Comparison of ENCODE assay signal across 16 cellular contexts in genomic region chr3:112093180-112093522, GRCh38. TPM values are rescaled to one million over a fixed set of nuclear protein-coding genes. Genes with fewer than 3 reads are reported as not detected.
DNase-seq lines count a peak whose midpoint lies in the region; ATAC-seq, FAIRE-seq and TF ChIP-seq lines count a peak whose summit lies in the region.
"Had no signal": no experiment of that assay in that cellular context is flagged by ENCODE, and none has a peak within 500 bp of the region (broad histone marks: within the 10 kb centered on the region; RNA-seq: fewer than 3 reads in every experiment).

No MANE protein-coding gene starts in this region.

- no peak for ATAC-seq in activated naive CD8-positive, alpha-beta T cell treated with anti-CD3 and anti-CD28 coated beads, Interleukin-2, amount 50 U/mL, for 24 hours
- ATAC-seq in body of pancreas, result no peak

- H3K36me3 Mint-ChIP-seq in activated naive CD8-positive, alpha-beta T cell treated with anti-CD3 and anti-CD28 coated beads for 36 hours, result peaks cover 3% of the 10 kb centered on the region
- H3K36me3 Mint-ChIP-seq in activated naive CD8-positive, alpha-beta T cell treated with anti-CD3 and anti-CD28 coated beads, Interleukin-2, amount 50 U/mL, for 24 hours (ENCODE audit: low read depth), result no peaks in the 10 kb centered on the region
- peaks cover 13% of the 10 kb centered on the region for H3K36me3 Mint-ChIP-seq in mesothelial cell of epicardium

- H3K4me3 Mint-ChIP-seq in activated naive CD8-positive, alpha-beta T cell treated with anti-CD3 and anti-CD28 coated beads for 36 hours, result no peak overlapping the region
- no peak overlapping the region for H3K4me3 Mint-ChIP-seq in activated naive CD8-positive, alpha-beta T cell treated with anti-CD3 and anti-CD28 coated beads, Interleukin-2, amount 50 U/mL, for 24 hours
- no peak overlapping the region for H3K4me3 Mint-ChIP-seq in mesothelial cell of epicardium

- intact Hi-C loops in body of pancreas (cut with DNase I), result no loop called here
- intact Hi-C loops in thyroid gland (cut with DNase I), result no loop called here

- peaks cover 18% of the 10 kb centered on the region for H3K27me3 Mint-ChIP-seq in activated naive CD8-positive, alpha-beta T cell treated with anti-CD3 and anti-CD28 coated beads for 36 hours
- H3K27me3 Mint-ChIP-seq in activated naive CD8-positive, alpha-beta T cell treated with anti-CD3 and anti-CD28 coated beads, Interleukin-2, amount 50 U/mL, for 24 hours, result peaks cover 2% of the 10 kb centered on the region
- peaks cover 1% of the 10 kb centered on the region for H3K27me3 Mint-ChIP-seq in mesothelial cell of epicardium (ENCODE audit: low read depth)

- peaks cover 28% of the 10 kb centered on the region for H3K4me1 Mint-ChIP-seq in activated naive CD8-positive, alpha-beta T cell treated with anti-CD3 and anti-CD28 coated beads for 36 hours
- H3K4me1 Mint-ChIP-seq in activated naive CD8-positive, alpha-beta T cell treated with anti-CD3 and anti-CD28 coated beads, Interleukin-2, amount 50 U/mL, for 24 hours, result peaks cover 36% of the 10 kb centered on the region
- H3K4me1 Mint-ChIP-seq in mesothelial cell of epicardium, result peaks cover 33% of the 10 kb centered on the region

- DNase-seq in activated naive CD8-positive, alpha-beta T cell treated with anti-CD3 and anti-CD28 coated beads for 36 hours, result no peak
- DNase-seq in activated naive CD8-positive, alpha-beta T cell treated with anti-CD3 and anti-CD28 coated beads, Interleukin-2, amount 50 U/mL, for 24 hours, result no peak
- DNase-seq in body of pancreas (no peak), mesothelial cell of epicardium (ENCODE audit: low spot score in 2 of 2, unreplicated experiment in 2 of 2) (no peak), thyroid gland (no peak), iPS-NIHi7 (ENCODE audit: extremely low spot score) (no peak), D721Med (ENCODE audit: insufficient read length, low spot score) (no peak), NCI-H2196 (lab: John Stamatoyannopoulos, UW; ENCODE audit: unreplicated experiment) (no peak)
- DNase-seq: activated T-cell treated with anti-CD3 and anti-CD28 coated beads, Interleukin-2, amount 50 U/mL, for 1 hour; aorta; effector CD4-positive, alpha-beta T cell; NCI-H187 treated with DMSO at 0.1 percent for 48 hours; SK-N-SH had no signal

- TF ChIP-seq POLR2A in body of pancreas (IDR thresholded peaks at IDR 0.05) (no peak), thyroid gland (IDR thresholded peaks at IDR 0.05) (no peak)

- H3K36me3 ChIP-seq in body of pancreas (replicated peaks in 1 of 2; ENCODE audit: insufficient read depth in 1 of 2, low read depth in 2 of 2) (no peaks in the 10 kb centered on the region), thyroid gland (no peaks in the 10 kb centered on the region)

- H3K4me1 ChIP-seq in body of pancreas, result peaks cover 57% of the 10 kb centered on the region
- peaks cover 33 to 54% of the 10 kb centered on the region in 2 donors for H3K4me1 ChIP-seq in thyroid gland

- FAIRE-seq in D721Med (lab: Jason Lieb, UNC), result no peak
- FAIRE-seq: urothelium cell line had no signal

- H3K9me3 ChIP-seq in body of pancreas, result no peaks in the 10 kb centered on the region
- H3K9me3 ChIP-seq in thyroid gland, result no peaks in the 10 kb centered on the region
- H3K9me3 ChIP-seq: SK-N-SH had no signal

- H3K27ac ChIP-seq in body of pancreas (peak overlapping the region; percentile 57 to 94 (median 74)), thyroid gland (peak overlapping the region; percentile 68 to 86 (median 83))

- no peaks in the 10 kb centered on the region for H3K27me3 ChIP-seq in body of pancreas
- H3K27me3 ChIP-seq in thyroid gland, result no peaks in the 10 kb centered on the region

- H3K9me3 Mint-ChIP-seq in activated naive CD8-positive, alpha-beta T cell treated with anti-CD3 and anti-CD28 coated beads for 36 hours, result peaks cover under 1% of the 10 kb centered on the region
- H3K9me3 Mint-ChIP-seq in activated naive CD8-positive, alpha-beta T cell treated with anti-CD3 and anti-CD28 coated beads, Interleukin-2, amount 50 U/mL, for 24 hours, result no peaks in the 10 kb centered on the region
- H3K9me3 Mint-ChIP-seq in mesothelial cell of epicardium, result peaks cover 22% of the 10 kb centered on the region

- H3K4me3 ChIP-seq in body of pancreas (no peak overlapping the region), thyroid gland (replicated peaks in 1 of 3) (peak overlapping the region in 1 of 3 donors; percentile 2)

- TF ChIP-seq CTCF in body of pancreas (IDR thresholded peaks at IDR 0.05) (no peak), mesothelial cell of epicardium (IDR thresholded peaks at IDR 0.05; ENCODE audit: unreplicated experiment) (no peak), thyroid gland (IDR thresholded peaks at IDR 0.05) (no peak), D721Med (IDR thresholded peaks at IDR 0.05; ENCODE audit: insufficient read depth, missing control alignments) (no peak)

- H3K27ac Mint-ChIP-seq in activated naive CD8-positive, alpha-beta T cell treated with anti-CD3 and anti-CD28 coated beads for 36 hours, result peak overlapping the region; percentile 12
- H3K27ac Mint-ChIP-seq in activated naive CD8-positive, alpha-beta T cell treated with anti-CD3 and anti-CD28 coated beads, Interleukin-2, amount 50 U/mL, for 24 hours, result no peak overlapping the region
- H3K27ac Mint-ChIP-seq in mesothelial cell of epicardium, result peak overlapping the region; percentile 73

RNA-seq across cellular contexts. Expression of gene C3orf52, which starts 7.0 kb away (rescaled TPM):
- 1 to 10 TPM; 3.4 to 4.5 TPM for total RNA-seq in activated naive CD8-positive, alpha-beta T cell treated with anti-CD3 and anti-CD28 coated beads for 36 hours
- 100 to 1,000 TPM in 1 of 2 donors, 10 to 100 TPM in 1; 71.2 to 129 TPM for total RNA-seq in body of pancreas
- 4.2 to 4.7 TPM (median 4.5 TPM) in 3 replicates for total RNA-seq in mesothelial cell of epicardium
- total RNA-seq in thyroid gland, result 10 to 100 TPM; 32.0 to 62.9 (median 45.9) TPM

RNA-seq across cellular contexts. Expression of gene GCSAM, which starts 39.9 kb away (rescaled TPM):
- total RNA-seq in activated naive CD8-positive, alpha-beta T cell treated with anti-CD3 and anti-CD28 coated beads for 36 hours, result 1 to 10 TPM; 7.5 to 8.5 TPM
- total RNA-seq in body of pancreas (not detected), mesothelial cell of epicardium (0.67 to 1.2 TPM (median 0.93 TPM) in 3 replicates), thyroid gland (under 1 TPM in 2 of 4 donors, not detected in 2; 0.33 to 0.40 TPM)
- total RNA-seq: glomerular endothelial cell, LHCN-M2 had no signal

RNA-seq across cellular contexts. Expression of gene TMPRSS7, which starts 58.6 kb away (rescaled TPM):
- total RNA-seq in activated naive CD8-positive, alpha-beta T cell treated with anti-CD3 and anti-CD28 coated beads for 36 hours, result not detected
- total RNA-seq in body of pancreas (not detected), mesothelial cell of epicardium (not detected in 3 replicates), thyroid gland (under 1 TPM in 1 of 4 donors, not detected in 3; 0.11 TPM)
- total RNA-seq: aorta, glomerular endothelial cell, LHCN-M2 had no signal
